28 cellular contexts compared by ENCODE assay signal in the genomic region with DNA sequence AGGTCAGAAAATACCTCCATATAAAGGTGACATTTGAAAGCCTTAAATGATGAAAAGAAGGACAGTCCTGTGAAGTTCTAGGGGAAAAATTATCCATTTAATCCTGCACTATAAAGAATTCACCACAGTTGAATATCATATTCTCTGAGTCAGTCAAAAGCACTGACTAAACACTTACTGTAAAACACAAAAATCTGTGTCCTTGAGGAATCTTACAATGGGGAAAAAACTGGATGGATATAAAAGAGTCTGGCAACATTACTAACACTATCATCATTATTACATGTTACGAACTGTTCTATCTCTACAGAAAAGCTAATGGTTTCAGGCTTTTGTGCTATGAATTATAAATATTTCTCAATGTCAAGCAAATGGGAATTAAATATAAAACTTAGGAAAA.
"Had no signal": no experiment of that assay in that cellular context is flagged by ENCODE, and none has a peak within 500 bp of the region (broad histone marks: within the 10 kb centered on the region; RNA-seq: fewer than 3 reads in every experiment).

No MANE protein-coding gene starts in this region.

- H2AFZ ChIP-seq: parathyroid adenoma had no signal

- H3K4me1 ChIP-seq: esophagus muscularis mucosa, parathyroid adenoma, right atrium auricular region had no signal

- DNase-seq: activated CD4-positive, alpha-beta T cell treated with anti-CD3 and anti-CD28 coated beads for 36 hours; activated CD4-positive, CD25-positive, alpha-beta regulatory T cell; activated CD8-positive, alpha-beta memory T cell treated with anti-CD3 and anti-CD28 coated beads, Interleukin-2, amount 10 ng/mL, durations not matched to agents 7 days and 5 days; activated CD8-positive, alpha-beta T cell treated with anti-CD3 and anti-CD28 coated beads, Interleukin-2, amount 10 ng/mL, durations not matched to agents 7 days and 5 days; activated naive CD4-positive, alpha-beta T cell; activated T-cell treated with anti-CD3 and anti-CD28 coated beads, Interleukin-2, amount 50 U/mL, for 72 hours; amniotic stem cell; brain microvascular endothelial cell; caudate nucleus; cortex of kidney; effector memory CD8-positive, alpha-beta T cell; head of caudate nucleus; hippocampal formation; immature natural killer cell; kidney; left colon; midbrain; naive thymus-derived CD4-positive, alpha-beta T cell; nucleus accumbens; stimulated activated CD4-positive, alpha-beta T cell treated with anti-CD3 and anti-CD28 coated beads, Interleukin-15, amount 100 ng/mL, for 24 hours; stimulated activated CD4-positive, alpha-beta T cell treated with anti-CD3 and anti-CD28 coated beads, Interleukin-2, amount 100 ng/mL, for 24 hours; stimulated activated naive B cell treated with anti-CD40 and anti-IgM and Interleukin-4, amounts not matched to agents 10 μg/mL and 1 μg/mL and 100 μg/mL, for 72 hours; stomach; transverse colon had no signal

- H3K4me1 Mint-ChIP-seq: activated CD4-positive, alpha-beta T cell treated with anti-CD3 and anti-CD28 coated beads for 36 hours; activated CD8-positive, alpha-beta memory T cell treated with anti-CD3 and anti-CD28 coated beads, Interleukin-2, amount 10 ng/mL, durations not matched to agents 7 days and 5 days; immature natural killer cell; stimulated activated naive B cell treated with anti-CD40 and anti-IgM and Interleukin-4, amounts not matched to agents 10 μg/mL and 1 μg/mL and 100 μg/mL, for 72 hours had no signal

- H3K9ac ChIP-seq: parathyroid adenoma had no signal

- H3K9me3 ChIP-seq: esophagus muscularis mucosa, right atrium auricular region, stomach, transverse colon had no signal

- H3K4me3 Mint-ChIP-seq: activated CD4-positive, alpha-beta T cell treated with anti-CD3 and anti-CD28 coated beads for 36 hours; activated CD8-positive, alpha-beta memory T cell treated with anti-CD3 and anti-CD28 coated beads, Interleukin-2, amount 10 ng/mL, durations not matched to agents 7 days and 5 days; activated CD8-positive, alpha-beta T cell treated with anti-CD3 and anti-CD28 coated beads, Interleukin-2, amount 10 ng/mL, durations not matched to agents 7 days and 5 days; activated naive CD8-positive, alpha-beta T cell; activated T-cell treated with anti-CD3 and anti-CD28 coated beads, Interleukin-2, amount 50 U/mL, for 72 hours; effector memory CD8-positive, alpha-beta T cell; immature natural killer cell; naive thymus-derived CD4-positive, alpha-beta T cell; stimulated activated naive B cell treated with anti-CD40 and anti-IgM and Interleukin-4, amounts not matched to agents 10 μg/mL and 1 μg/mL and 100 μg/mL, for 72 hours had no signal

- ATAC-seq: activated CD4-positive, alpha-beta T cell treated with anti-CD3 and anti-CD28 coated beads for 36 hours; activated CD8-positive, alpha-beta memory T cell treated with anti-CD3 and anti-CD28 coated beads, Interleukin-2, amount 10 ng/mL, durations not matched to agents 7 days and 5 days; activated CD8-positive, alpha-beta T cell treated with anti-CD3 and anti-CD28 coated beads, Interleukin-2, amount 10 ng/mL, durations not matched to agents 7 days and 5 days; activated T-cell treated with anti-CD3 and anti-CD28 coated beads, Interleukin-2, amount 50 U/mL, for 72 hours; effector memory CD8-positive, alpha-beta T cell; naive thymus-derived CD4-positive, alpha-beta T cell; stimulated activated naive B cell treated with anti-CD40 and anti-IgM and Interleukin-4, amounts not matched to agents 10 μg/mL and 1 μg/mL and 100 μg/mL, for 72 hours had no signal

- H3K9me3 Mint-ChIP-seq: activated T-cell treated with anti-CD3 and anti-CD28 coated beads, Interleukin-2, amount 50 U/mL, for 72 hours; effector memory CD8-positive, alpha-beta T cell; immature natural killer cell; naive thymus-derived CD4-positive, alpha-beta T cell; stimulated activated naive B cell treated with anti-CD40 and anti-IgM and Interleukin-4, amounts not matched to agents 10 μg/mL and 1 μg/mL and 100 μg/mL, for 72 hours had no signal

- H3K27ac Mint-ChIP-seq: activated CD4-positive, alpha-beta T cell treated with anti-CD3 and anti-CD28 coated beads for 36 hours; activated CD8-positive, alpha-beta memory T cell treated with anti-CD3 and anti-CD28 coated beads, Interleukin-2, amount 10 ng/mL, durations not matched to agents 7 days and 5 days; activated CD8-positive, alpha-beta T cell treated with anti-CD3 and anti-CD28 coated beads, Interleukin-2, amount 10 ng/mL, durations not matched to agents 7 days and 5 days; activated naive CD8-positive, alpha-beta T cell; activated T-cell treated with anti-CD3 and anti-CD28 coated beads, Interleukin-2, amount 50 U/mL, for 72 hours; effector memory CD8-positive, alpha-beta T cell; immature natural killer cell; naive thymus-derived CD4-positive, alpha-beta T cell; stimulated activated naive B cell treated with anti-CD40 and anti-IgM and Interleukin-4, amounts not matched to agents 10 μg/mL and 1 μg/mL and 100 μg/mL, for 72 hours had no signal

- H3K4me3 ChIP-seq: esophagus muscularis mucosa, right atrium auricular region, stomach, transverse colon had no signal

- H3K27me3 ChIP-seq: brain microvascular endothelial cell, esophagus muscularis mucosa, right atrium auricular region, stomach, transverse colon had no signal

- H3K27me3 Mint-ChIP-seq: activated CD4-positive, alpha-beta T cell treated with anti-CD3 and anti-CD28 coated beads for 36 hours; activated CD8-positive, alpha-beta memory T cell treated with anti-CD3 and anti-CD28 coated beads, Interleukin-2, amount 10 ng/mL, durations not matched to agents 7 days and 5 days; activated naive CD8-positive, alpha-beta T cell; effector memory CD8-positive, alpha-beta T cell; naive thymus-derived CD4-positive, alpha-beta T cell; stimulated activated naive B cell treated with anti-CD40 and anti-IgM and Interleukin-4, amounts not matched to agents 10 μg/mL and 1 μg/mL and 100 μg/mL, for 72 hours had no signal

- H3K27ac ChIP-seq: brain microvascular endothelial cell, esophagus muscularis mucosa, parathyroid adenoma, right atrium auricular region, stomach, transverse colon had no signal
